8 cellular contexts compared by ENCODE assay signal in genomic region chr16:30122621-30123160, GRCh38. TPM values are rescaled to one million over a fixed set of nuclear protein-coding genes. Genes with fewer than 3 reads are reported as not detected.
DNase-seq lines count a peak whose midpoint lies in the region; TF ChIP-seq lines count a peak whose summit lies in the region.

No MANE protein-coding gene starts in this region.

- H2BK5ac ChIP-seq in H9 (ENCODE audit: insufficient read length, low read length): no peak overlapping the region

- H3K79me2 ChIP-seq in H9 (ENCODE audit: insufficient read depth, low read length) (no peaks in the 10 kb centered on the region), osteoblast (ENCODE audit: insufficient read depth, low read length) (peaks cover 6% of the 10 kb centered on the region)

- peak; percentile 23 for DNase-seq in A673 (ENCODE audit: low spot score)
- DNase-seq in H9: no peak
- DNase-seq in activated CD4-positive, alpha-beta T cell treated with anti-CD3 and anti-CD28 coated beads, Interleukin-2, amount 50 U/mL, for 1 hour: peak; percentile 7
- DNase-seq in fibroblast of the aortic adventitia (ENCODE audit: low read depth): no peak
- no peak for DNase-seq in osteoblast (ENCODE audit: insufficient read length, low spot score, missing footprints)
- no peak for DNase-seq in OCI-M2 (lab: John Stamatoyannopoulos, UW; ENCODE audit: unreplicated experiment)
- DNase-seq in HT-29 (ENCODE audit: low spot score): no peak
- no peak for DNase-seq in islet precursor cell

- H2AK5ac ChIP-seq in H9 (ENCODE audit: insufficient read length, low read length): no peak overlapping the region

- H3K27me3 Mint-ChIP-seq in H9 (ENCODE audit: low read depth): peaks cover 4% of the 10 kb centered on the region

- H3K23ac ChIP-seq in H9 (ENCODE audit: insufficient read length, low read depth, low read length): no peak overlapping the region

- no peak overlapping the region for H4K91ac ChIP-seq in H9 (ENCODE audit: insufficient read length, low read depth, low read length)

- H3K9me3 ChIP-seq in A673 (ENCODE audit: low read depth, low read length, poor library complexity, severe bottlenecking) (no peaks in the 10 kb centered on the region), H9 (ENCODE audit: control insufficient read depth, low read depth, low read length) (no peaks in the 10 kb centered on the region), osteoblast (ENCODE audit: low read depth, low read length) (no peaks in the 10 kb centered on the region)

- H3K23me2 ChIP-seq in H9 (ENCODE audit: insufficient read length, low read depth, low read length, poor library complexity, severe bottlenecking): peaks cover 3% of the 10 kb centered on the region

- no peak for TF ChIP-seq CTCF in A673 (conservative IDR thresholded peaks at IDR 0.05; ENCODE audit: low read depth, low read length)
- TF ChIP-seq CTCF in H9 (conservative IDR thresholded peaks at IDR 0.05): no peak
- TF ChIP-seq CTCF in fibroblast of the aortic adventitia (IDR thresholded peaks at IDR 0.05; ENCODE audit: insufficient read depth, low read length): no peak
- TF ChIP-seq CTCF in osteoblast (IDR thresholded peaks at IDR 0.05; ENCODE audit: extremely low read depth, low read depth, low read length): no peak

- no peak overlapping the region for H2BK120ac ChIP-seq in H9 (ENCODE audit: low read depth, low read length, poor library complexity, severe bottlenecking)

- H3K4me1 ChIP-seq in A673 (ENCODE audit: insufficient read depth, low read length, poor library complexity, severe bottlenecking) (peaks cover 4% of the 10 kb centered on the region), H9 (ENCODE audit: insufficient read depth, low read length) (no peaks in the 10 kb centered on the region), osteoblast (ENCODE audit: insufficient read depth, low read length) (peaks cover 27% of the 10 kb centered on the region)

- H3K36me3 ChIP-seq in A673 (ENCODE audit: insufficient read depth, low read length, poor library complexity, severe bottlenecking): peaks cover 9% of the 10 kb centered on the region
- H3K36me3 ChIP-seq in osteoblast (ENCODE audit: insufficient read depth, low read length): peaks cover 25% of the 10 kb centered on the region

- no peak overlapping the region for H2BK12ac ChIP-seq in H9 (ENCODE audit: insufficient read length, low read depth, low read length)

- peak overlapping the region; percentile 81; the same call in 1 of the 2 replicates for H3K14ac ChIP-seq in H9 (ENCODE audit: insufficient read depth, low read length)

- H2BK15ac ChIP-seq in H9 (ENCODE audit: low read depth, low read length): no peak overlapping the region

- POLR2A ChIA-PET in A673 (lab: Charles Lee; ENCODE audit: low non-redundant PET): no interaction called here

- H3K18ac ChIP-seq in H9 (ENCODE audit: insufficient read length, low read depth, low read length): peak overlapping the region; percentile 76

- H3K4me1 Mint-ChIP-seq in H9: peaks cover 8 to 14% of the 10 kb centered on the region in 2 experiments

- no peak overlapping the region for H3K4ac ChIP-seq in H9 (ENCODE audit: low read depth, low read length)

- intact Hi-C loops in A673 (cut with micrococcal nuclease; ENCODE audit: unreplicated experiment): loop anchor here (5.0 kb wide), 1 partner anchor 285 kb away; the partner anchor contains the start of gene ZNF771

- H2AFZ ChIP-seq in H9 (ENCODE audit: low read length): no peak overlapping the region
- H2AFZ ChIP-seq in osteoblast (ENCODE audit: low read length): peak overlapping the region; percentile 77

- H3K4me3 ChIP-seq in A673 (ENCODE audit: low read depth, low read length, poor library complexity, severe bottlenecking) (peak overlapping the region; percentile 90), fibroblast of the aortic adventitia (ENCODE audit: low read depth, low read length) (peak overlapping the region; percentile 89), osteoblast (ENCODE audit: insufficient read depth, low read length) (peak overlapping the region; percentile 86)

- no peak overlapping the region for H3K9ac ChIP-seq in H9 (ENCODE audit: extremely low read depth, insufficient read length, low read length)

- H3K36me3 Mint-ChIP-seq in H9 (ENCODE audit: insufficient read depth in 1 of 3, low read depth in 3 of 3): peaks cover 0 to 19% (median 12%) of the 10 kb centered on the region in 3 experiments; a peak in 5 of 7 replicates

- no CpG with 5 or more reads among the region's 41 CpGs for WGBS in H9 (ENCODE audit: extremely low coverage, insufficient read length, low lambda C conversion rate)

- H4K5ac ChIP-seq in H9 (ENCODE audit: insufficient read length, low read depth, low read length): no peak overlapping the region

- H3K27ac Mint-ChIP-seq in H9: peak overlapping the region in 1 of 3 experiments; percentile 86; a peak in 1 of 7 replicates

- H3K79me1 ChIP-seq in H9 (ENCODE audit: insufficient read depth, low read depth, low read length, poor library complexity, severe bottlenecking): no peaks in the 10 kb centered on the region

- H3K27ac ChIP-seq in A673 (ENCODE audit: low read depth, low read length, poor library complexity, severe bottlenecking): peak overlapping the region; percentile 74
- H3K27ac ChIP-seq in H9 (ENCODE audit: insufficient read length, low read depth, low read length): no peak overlapping the region
- H3K27ac ChIP-seq in osteoblast (ENCODE audit: low read depth, low read length): peak overlapping the region; percentile 63

- H3K56ac ChIP-seq in H9 (ENCODE audit: insufficient read length, low read depth, low read length): no peak overlapping the region

- no peaks in the 10 kb centered on the region for H3K9me3 Mint-ChIP-seq in H9

- CTCF ChIA-PET in A673 (lab: Charles Lee): no interaction called here

- H3T11ph ChIP-seq in H9 (ENCODE audit: low read length): no peak overlapping the region

- H4K20me1 ChIP-seq in H9 (ENCODE audit: control insufficient read depth, insufficient read depth, insufficient read length) (no peaks in the 10 kb centered on the region), osteoblast (ENCODE audit: insufficient read depth, low read length) (no peaks in the 10 kb centered on the region)

- H2BK20ac ChIP-seq in H9 (ENCODE audit: low read depth, low read length, poor library complexity, severe bottlenecking): no peak overlapping the region

- BruUV-seq in A673 (replicated peaks; lab: Mats Ljungman, UMichigan): no TSS peak

- H3K27me3 ChIP-seq in A673 (replicated peaks; ENCODE audit: insufficient read depth, low read depth, low read length, poor library complexity) (no peaks in the 10 kb centered on the region), H9 (ENCODE audit: insufficient read depth, low read length) (no peaks in the 10 kb centered on the region; the same call in 1 of the 2 replicates), osteoblast (ENCODE audit: insufficient read depth, low read length) (no peaks in the 10 kb centered on the region)

- no peak overlapping the region for H4K8ac ChIP-seq in H9 (replicated peaks; ENCODE audit: insufficient read length, low read depth, low read length)

- H3K4me3 Mint-ChIP-seq in H9: peak overlapping the region; percentile 79 to 89

- peak overlapping the region; percentile 52 for H3K4me2 ChIP-seq in H9 (ENCODE audit: insufficient read depth, insufficient read length, low read length)
- H3K4me2 ChIP-seq in osteoblast (ENCODE audit: insufficient read depth, low read length): peak overlapping the region; percentile 91

RNA-seq across cellular contexts. Expression of gene MAPK3, which starts 0.3 kb away (rescaled TPM):
- 59.5 and 74.6 TPM in 2 replicates for total RNA-seq in A673 (2021)
- 52.3 and 53.5 TPM in 2 replicates for total RNA-seq in H9 (2021)
- 23.4 and 90.5 TPM in 2 replicates for total RNA-seq in fibroblast of the aortic adventitia (ENCODE audit: low replicate concordance)
- total RNA-seq in osteoblast: 40.2 and 40.7 TPM in 2 replicates
- total RNA-seq in HT-29 (2014; rRNA removed; shearing (Covaris generic)): 34.5 and 39.2 TPM in 2 replicates

RNA-seq across cellular contexts. Expression of gene GDPD3, which starts 9.4 kb away (rescaled TPM):
- total RNA-seq in A673 (2021) (2.5 and 4.4 TPM in 2 replicates), H9 (2021) (3.8 and 4.0 TPM in 2 replicates), fibroblast of the aortic adventitia (ENCODE audit: low replicate concordance) (1.5 TPM in 2 replicates), osteoblast (0.36 and 0.88 TPM in 2 replicates)
- 1.2 and 1.5 TPM in 2 replicates for total RNA-seq in HT-29 (2014; rRNA removed; shearing (Covaris generic))

RNA-seq across cellular contexts. Expression of gene YPEL3, which starts 26.7 kb away (rescaled TPM):
- 4.7 and 9.1 TPM in 2 replicates for total RNA-seq in A673 (2021)
- total RNA-seq in H9 (2021): 26.3 and 27.5 TPM in 2 replicates
- total RNA-seq in fibroblast of the aortic adventitia (ENCODE audit: low replicate concordance): 15.8 and 19.8 TPM in 2 replicates
- 28.2 and 31.2 TPM in 2 replicates for total RNA-seq in osteoblast
- total RNA-seq in HT-29 (2014; rRNA removed; shearing (Covaris generic)): 14.3 and 16.2 TPM in 2 replicates

RNA-seq across cellular contexts. Expression of gene TBX6, which starts 31.0 kb away (rescaled TPM):
- total RNA-seq in A673 (2021): 0.49 and 0.85 TPM in 2 replicates
- 1.6 and 1.9 TPM in 2 replicates for total RNA-seq in H9 (2021)
- total RNA-seq in fibroblast of the aortic adventitia (ENCODE audit: low replicate concordance): 0.09 and 0.16 TPM in 2 replicates
- 0.29 and 0.36 TPM in 2 replicates for total RNA-seq in osteoblast
- 2.5 and 3.5 TPM in 2 replicates for total RNA-seq in HT-29 (2014; rRNA removed; shearing (Covaris generic))

RNA-seq across cellular contexts. Expression of gene PPP4C, which starts 46.9 kb away (rescaled TPM):
- total RNA-seq in A673 (2021): 122 and 127 TPM in 2 replicates
- 162 and 163 TPM in 2 replicates for total RNA-seq in H9 (2021)
- 70.8 and 154 TPM in 2 replicates for total RNA-seq in fibroblast of the aortic adventitia (ENCODE audit: low replicate concordance)
- total RNA-seq in osteoblast: 175 and 178 TPM in 2 replicates
- 215 and 226 TPM in 2 replicates for total RNA-seq in HT-29 (2014; rRNA removed; shearing (Covaris generic))

Comparison
In these comparisons a context has a peak if more than half of its experiments do, and no peak if none do; other contexts are left out.
1. DNase-seq: peak in A673 (single experiment) and activated CD4-positive, alpha-beta T cell treated with anti-CD3 and anti-CD28 coated beads, Interleukin-2, amount 50 U/mL, for 1 hour (single experiment); none in H9 (single experiment), fibroblast of the aortic adventitia (single experiment), osteoblast (single experiment), OCI-M2 (single experiment), HT-29 (single experiment) and islet precursor cell (single experiment).
2. Peak in every context shown above with its lines, with median percentiles within 50 percentile points of each other: H3K4me3 ChIP-seq.